12 cellular contexts compared by ENCODE assay signal in the genomic region with DNA sequence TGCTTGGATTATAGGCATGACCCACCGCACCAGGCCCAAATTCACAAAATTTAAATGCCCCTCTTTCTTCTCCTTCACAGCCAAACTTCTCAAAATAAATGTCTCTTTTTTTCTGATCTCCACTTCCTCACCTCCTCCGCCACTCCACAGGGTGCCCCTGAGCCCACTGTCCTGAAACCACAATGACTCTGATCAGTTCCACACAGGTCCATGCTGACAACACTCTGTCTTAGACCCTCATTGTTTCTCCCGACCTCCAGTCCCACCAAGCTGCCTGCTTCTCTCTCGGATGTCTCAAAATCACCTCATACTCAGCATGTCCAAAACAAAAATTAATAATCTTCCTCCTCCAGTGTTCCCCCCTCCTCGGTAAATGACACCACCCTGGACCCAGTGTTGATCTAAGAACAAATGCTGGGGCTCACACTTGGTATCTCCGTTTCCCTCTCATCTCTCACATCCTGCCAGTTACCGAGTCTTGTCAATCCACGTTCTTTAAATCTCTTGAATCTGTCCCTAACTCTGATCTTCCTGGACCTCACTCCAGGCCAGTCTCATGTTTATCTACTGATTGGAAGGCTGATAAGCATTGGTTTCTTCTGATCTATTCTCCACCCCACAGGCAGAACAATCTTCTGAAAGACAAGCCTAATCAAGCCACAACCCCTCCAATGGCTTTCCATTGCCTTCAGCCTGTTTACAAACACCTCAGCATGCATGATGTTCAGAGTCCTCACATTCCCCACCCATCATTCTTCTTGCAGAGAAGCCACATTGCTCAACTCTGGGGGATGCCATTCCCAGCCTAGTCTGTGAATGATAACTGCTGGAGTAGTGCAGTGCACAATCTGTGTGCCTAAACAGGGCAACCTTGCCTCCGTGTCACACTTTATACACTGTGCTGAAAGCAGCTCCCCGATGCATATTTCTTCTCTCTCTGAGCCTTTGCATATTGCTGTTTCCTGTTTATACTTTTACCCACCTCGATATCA. TPM values are rescaled to one million over a fixed set of nuclear protein-coding genes. Genes with fewer than 3 reads are reported as not detected.
DNase-seq lines count a peak whose midpoint lies in the region; ATAC-seq, FAIRE-seq and TF ChIP-seq lines count a peak whose summit lies in the region.
"Had no signal": no experiment of that assay in that cellular context is flagged by ENCODE, and none has a peak within 500 bp of the region (broad histone marks: within the 10 kb centered on the region; RNA-seq: fewer than 3 reads in every experiment).

No MANE protein-coding gene starts in this region.

- H3K9ac ChIP-seq in HUES6 (ENCODE audit: low read length) (peak overlapping the region; percentile 2), endodermal cell (ENCODE audit: extremely low read depth, low read length, poor library complexity, severe bottlenecking) (no peak overlapping the region)

- TF ChIP-seq POLR2A in GM12891 (IDR thresholded peaks at IDR 0.05; ENCODE audit: low read depth, low read length) = no peak
- no peak for TF ChIP-seq POLR2A in erythroblast (IDR thresholded peaks at IDR 0.05; ENCODE audit: low read length)

- FAIRE-seq in GM12891 (lab: Jason Lieb, UNC) = peak; percentile 80

- H3K4me3 ChIP-seq in HUES6 (ENCODE audit: low read depth, low read length) (no peak overlapping the region), endodermal cell (ENCODE audit: low read length) (no peak overlapping the region)
- H3K4me3 ChIP-seq: SK-N-MC had no signal

- no peaks in the 10 kb centered on the region for H3K9me3 ChIP-seq in HUES6 (ENCODE audit: control insufficient read depth, insufficient read depth, low read depth, low read length)
- no peaks in the 10 kb centered on the region for H3K9me3 ChIP-seq in endodermal cell (ENCODE audit: control insufficient read depth, low read length)

- peak overlapping the region; percentile 10 for H3K4me3 Mint-ChIP-seq in endodermal cell

- H3K27me3 ChIP-seq in HUES6 (ENCODE audit: control insufficient read depth, insufficient read depth, low read length) (no peaks in the 10 kb centered on the region), endodermal cell (ENCODE audit: control insufficient read depth, insufficient read depth, low read length, poor library complexity, severe bottlenecking) (no peaks in the 10 kb centered on the region)

- H3K4me1 ChIP-seq in HUES6 (ENCODE audit: control insufficient read depth, insufficient read depth, low read length) = peaks cover 4% of the 10 kb centered on the region; the same call in 1 of the 2 replicates
- H3K4me1 ChIP-seq in endodermal cell (ENCODE audit: control insufficient read depth, insufficient read depth, low read length) = no peaks in the 10 kb centered on the region

- H3K27me3 Mint-ChIP-seq in endodermal cell (ENCODE audit: insufficient read depth) = no peaks in the 10 kb centered on the region

- H3K36me3 ChIP-seq in HUES6 (ENCODE audit: control insufficient read depth, insufficient read depth, low read length) (no peaks in the 10 kb centered on the region), endodermal cell (ENCODE audit: control insufficient read depth, insufficient read depth, low read length) (no peaks in the 10 kb centered on the region)

- peak overlapping the region; percentile 76 for H3K27ac Mint-ChIP-seq in endodermal cell

- WGBS in endodermal cell (ENCODE audit: insufficient coverage in 1 of 2, insufficient read length in 1 of 2), 2 experiments = 59 to 76% methylated on average over 11 of the region's 11 CpGs

- TF ChIP-seq CTCF in endodermal cell (conservative IDR thresholded peaks at IDR 0.05) = no peak

- ATAC-seq in GM19467 (IDR thresholded peaks at IDR 0.05; ENCODE audit: unreplicated experiment) (peak; percentile 45), HG03025 (IDR thresholded peaks at IDR 0.05; ENCODE audit: low FRiP score, unreplicated experiment) (no peak)

- no peaks in the 10 kb centered on the region for H3K9me3 Mint-ChIP-seq in endodermal cell

- H3K4me1 Mint-ChIP-seq in endodermal cell = peaks cover 28% of the 10 kb centered on the region

- H3K27ac ChIP-seq in HUES6 (ENCODE audit: low read depth, low read length) (no peak overlapping the region), endodermal cell (ENCODE audit: low read depth, low read length) (no peak overlapping the region)
- H3K27ac ChIP-seq: SK-N-MC had no signal

- H3K36me3 Mint-ChIP-seq in endodermal cell (ENCODE audit: low read depth) = no peaks in the 10 kb centered on the region

- DNase-seq in GM12891 (ENCODE audit: insufficient read length, low spot score) = no peak
- DNase-seq in endodermal cell = peak; percentile 77
- DNase-seq in HuH-7 (ENCODE audit: low spot score) = no peak
- DNase-seq in erythroblast (lab: John Stamatoyannopoulos, UW) = no peak
- no peak for DNase-seq in stimulated activated CD8-positive, alpha-beta memory T cell treated with anti-CD3 and anti-CD28 coated beads, Interleukin-4, amount 100 ng/mL, for 48 hours
- DNase-seq: Calu3; NCI-H1417; stimulated activated CD4-positive, alpha-beta T cell treated with anti-CD3 and anti-CD28 coated beads, Interleukin-15, amount 100 ng/mL, for 24 hours had no signal

TF ChIP-seq in GM12891, 5 proteins besides CTCF, POLR2A, EP300 and RAD21:
- TF ChIP-seq TAF1 (IDR thresholded peaks at IDR 0.05; ENCODE audit: low read depth, low read length) (no peak), POU2F2 (IDR thresholded peaks at IDR 0.05; ENCODE audit: low read depth, low read length) (no peak), POLR2AphosphoS5 (IDR thresholded peaks at IDR 0.05; ENCODE audit: low read depth, low read length) (no peak), SPI1 (IDR thresholded peaks at IDR 0.05; ENCODE audit: low read depth, low read length) (no peak)

RNA-seq across cellular contexts. Expression of a gene that starts 12.4 kb away (rescaled TPM):
- 13.8 TPM for polyA plus RNA-seq in GM12891 (2012; ENCODE audit: low read depth, missing spikeins)
- 10 to 100 TPM in 1 of 2 donors, 1 to 10 TPM in 1; 6.2 to 10.6 TPM for total RNA-seq in endodermal cell
- polyA plus RNA-seq in endodermal cell (2013, experiment 1 of 2) = 3.2 TPM
- polyA plus RNA-seq in endodermal cell (2013, experiment 2 of 2) = 2.2 TPM
